In the genomic region with DNA sequence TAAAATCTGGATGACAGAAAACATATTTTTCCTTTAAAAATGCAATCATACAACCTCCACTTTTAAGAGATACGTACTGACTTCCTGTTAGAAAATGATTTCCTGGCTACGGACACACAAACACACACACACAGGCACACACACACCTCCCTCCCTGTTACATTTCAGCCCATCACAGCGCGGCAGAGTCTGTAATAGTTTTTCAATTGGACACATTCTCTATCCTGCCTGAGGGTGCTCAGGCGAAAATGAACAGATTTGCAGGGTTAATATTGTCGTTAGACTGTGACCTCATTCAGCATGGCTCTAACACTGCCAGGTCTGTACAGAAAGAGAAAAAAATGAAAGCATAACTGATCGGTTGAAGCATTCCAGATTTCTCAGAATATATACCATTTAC, we compare ENCODE assay signal across 1 cellular context.
TF ChIP-seq lines count a peak whose summit lies in the region.

No MANE protein-coding gene starts in this region.

TF ChIP-seq in WTC11, 78 proteins besides CTCF, POLR2A, EP300 and RAD21 (continued from another document):
- TF ChIP-seq, protein P1, sequence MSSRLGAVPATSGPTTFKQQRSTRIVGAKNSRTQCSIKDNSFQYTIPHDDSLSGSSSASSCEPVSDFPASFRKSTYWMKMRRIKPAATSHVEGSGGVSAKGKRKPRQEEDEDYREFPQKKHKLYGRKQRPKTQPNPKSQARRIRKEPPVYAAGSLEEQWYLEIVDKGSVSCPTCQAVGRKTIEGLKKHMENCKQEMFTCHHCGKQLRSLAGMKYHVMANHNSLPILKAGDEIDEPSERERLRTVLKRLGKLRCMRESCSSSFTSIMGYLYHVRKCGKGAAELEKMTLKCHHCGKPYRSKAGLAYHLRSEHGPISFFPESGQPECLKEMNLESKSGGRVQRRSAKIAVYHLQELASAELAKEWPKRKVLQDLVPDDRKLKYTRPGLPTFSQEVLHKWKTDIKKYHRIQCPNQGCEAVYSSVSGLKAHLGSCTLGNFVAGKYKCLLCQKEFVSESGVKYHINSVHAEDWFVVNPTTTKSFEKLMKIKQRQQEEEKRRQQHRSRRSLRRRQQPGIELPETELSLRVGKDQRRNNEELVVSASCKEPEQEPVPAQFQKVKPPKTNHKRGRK (CRISPR knock-in tag; IDR thresholded peaks at IDR 0.05; ENCODE audit: borderline replicate concordance): no peak
- no peak for TF ChIP-seq FOXJ3 (CRISPR knock-in tag; IDR thresholded peaks at IDR 0.05; ENCODE audit: borderline replicate concordance)
